9 cellular contexts compared by ENCODE assay signal in the genomic region with DNA sequence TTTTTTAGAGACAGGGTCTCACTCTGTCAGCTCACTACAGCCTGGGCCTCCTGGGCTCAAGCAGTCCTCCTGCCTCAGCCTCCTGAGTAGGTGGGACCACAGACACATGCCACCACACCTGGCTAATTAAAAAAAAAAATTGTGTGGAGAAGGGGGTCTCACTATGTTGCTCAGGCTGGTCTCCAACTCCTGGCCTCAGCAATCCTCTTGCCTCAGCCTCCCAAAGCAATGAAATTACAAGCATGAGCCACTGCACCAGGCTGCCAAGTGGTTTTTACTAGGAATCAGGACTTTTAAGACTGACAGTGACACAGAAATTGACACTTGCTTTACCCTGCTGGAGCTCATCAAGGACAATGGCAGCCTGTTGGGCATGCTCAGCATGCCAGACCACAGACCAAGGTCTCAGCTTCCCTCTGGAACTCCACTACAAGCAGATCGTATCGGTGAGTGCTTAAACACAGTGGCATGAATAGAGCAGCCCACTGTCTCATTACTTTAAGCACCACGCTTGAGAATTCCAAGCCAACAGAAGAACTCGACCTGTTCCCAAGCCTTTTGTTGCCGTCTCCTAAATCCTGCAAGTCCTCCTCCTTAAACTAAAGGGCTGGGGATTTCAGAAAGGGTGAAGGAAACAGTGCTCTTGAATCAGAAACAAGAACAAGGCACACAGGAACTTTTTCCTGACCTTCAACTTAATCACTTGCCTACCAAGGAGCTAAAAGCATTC. TPM values are rescaled to one million over a fixed set of nuclear protein-coding genes. Genes with fewer than 3 reads are reported as not detected.
DNase-seq lines count a peak whose midpoint lies in the region; ATAC-seq and TF ChIP-seq lines count a peak whose summit lies in the region.
"Had no signal": no experiment of that assay in that cellular context is flagged by ENCODE, and none has a peak within 500 bp of the region (broad histone marks: within the 10 kb centered on the region; RNA-seq: fewer than 3 reads in every experiment).

No MANE protein-coding gene starts in this region.

- no peak overlapping the region for H3K4me3 Mint-ChIP-seq in neural crest cell

- peaks cover 6% of the 10 kb centered on the region for H3K4me1 Mint-ChIP-seq in neural crest cell

- no peak overlapping the region for H3K4me3 ChIP-seq in astrocyte of the cerebellum (ENCODE audit: low read depth, low read length)

- H3K36me3 Mint-ChIP-seq in neural crest cell (ENCODE audit: low read depth): no peaks in the 10 kb centered on the region

- no peaks in the 10 kb centered on the region for H3K9me3 Mint-ChIP-seq in neural crest cell

- ATAC-seq in GM19035 (IDR thresholded peaks at IDR 0.05; ENCODE audit: unreplicated experiment) (peak; percentile 9), HG03354 (IDR thresholded peaks at IDR 0.05; ENCODE audit: poor library complexity, severe bottlenecking, unreplicated experiment) (peak; percentile 9)

- DNase-seq in astrocyte of the cerebellum (ENCODE audit: low read depth) (peak; percentile 26), neural crest cell (ENCODE audit: low read depth, low spot score) (no peak), NCI-H345 (lab: John Stamatoyannopoulos, UW) (no peak), AG08395 (ENCODE audit: low spot score) (no peak), D341Med (ENCODE audit: low spot score) (no peak), COLO829 (ENCODE audit: low spot score) (no peak)
- DNase-seq: upper lobe of left lung had no signal

- in situ Hi-C loops in astrocyte of the cerebellum (cut with HindIII; ENCODE audit: low sequenced_read_pairs): no loop called here

- H3K27me3 Mint-ChIP-seq in neural crest cell (ENCODE audit: low read depth): no peaks in the 10 kb centered on the region

- TF ChIP-seq CTCF in astrocyte of the cerebellum (IDR thresholded peaks at IDR 0.05; ENCODE audit: low read depth, low read length, missing control alignments): no peak
- TF ChIP-seq CTCF in neural crest cell (conservative IDR thresholded peaks at IDR 0.05): no peak

- H3K27ac Mint-ChIP-seq in neural crest cell (ENCODE audit: unreplicated experiment): peak overlapping the region; percentile 59

RNA-seq across cellular contexts. Expression of a gene that starts 41.4 kb away (rescaled TPM):
- total RNA-seq in neural crest cell: not detected in 2 replicates
